In the genomic region with DNA sequence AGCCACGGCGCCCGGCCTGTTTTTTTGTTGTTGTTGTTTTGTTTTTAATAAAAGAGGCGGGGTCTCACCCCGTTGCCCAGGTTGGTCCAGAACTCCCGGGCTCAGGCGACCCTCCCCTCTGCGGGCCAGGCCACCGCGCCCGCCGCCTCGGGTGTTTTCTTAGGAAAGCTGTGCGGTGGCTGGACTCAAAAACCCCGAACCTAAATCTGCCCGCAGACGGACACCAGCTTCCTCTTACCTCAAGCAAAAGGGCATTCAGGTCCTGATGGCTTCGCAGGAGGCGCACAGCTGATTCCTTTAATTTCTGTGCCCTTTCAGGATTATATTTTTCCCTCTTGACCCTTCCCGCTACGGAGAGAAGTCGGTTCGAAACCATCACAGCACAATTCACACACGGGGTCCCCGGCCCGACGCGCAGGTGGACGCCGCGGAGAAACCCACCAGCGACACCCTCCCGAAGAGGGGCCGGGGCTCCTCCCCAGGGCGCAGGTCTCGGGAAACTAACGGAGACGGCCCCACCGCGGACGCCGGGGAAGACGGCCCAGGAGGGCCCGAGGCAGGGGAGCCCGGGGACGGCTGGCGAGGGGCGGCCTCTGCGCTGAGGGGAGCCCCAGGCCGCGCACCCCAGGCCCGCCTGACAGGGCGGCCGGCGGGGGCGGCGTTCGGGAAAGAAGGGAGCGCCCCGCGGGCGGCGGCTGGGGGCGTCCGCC, we compare ENCODE assay signal across 8 cellular contexts. TPM values are rescaled to one million over a fixed set of nuclear protein-coding genes. Genes with fewer than 3 reads are reported as not detected.
A peak's percentile ranks its signal among the peaks of the same experiment; 100 is the strongest.
DNase-seq lines count a peak whose midpoint lies in the region; ATAC-seq and TF ChIP-seq lines count a peak whose summit lies in the region.

No MANE protein-coding gene starts in this region.

- H3K27ac Mint-ChIP-seq in activated naive CD4-positive, alpha-beta T cell treated with anti-CD3 and anti-CD28 coated beads for 36 hours = peak overlapping the region; percentile 61

- H3K4me3 Mint-ChIP-seq in activated naive CD4-positive, alpha-beta T cell treated with anti-CD3 and anti-CD28 coated beads for 36 hours = peak overlapping the region; percentile 85

- peak overlapping the region; percentile 89 for H3K4me3 ChIP-seq in PC-3 (ENCODE audit: low read length)
- peak overlapping the region; percentile 96 for H3K4me3 ChIP-seq in neuron (ENCODE audit: low read length)

- no peaks in the 10 kb centered on the region for H3K9me2 ChIP-seq in PC-3 (replicated peaks; ENCODE audit: low read length)

- peak overlapping the region; percentile 87 for H3K4me2 ChIP-seq in PC-3 (ENCODE audit: low read length)

- CTCF ChIA-PET in activated naive CD4-positive, alpha-beta T cell treated with anti-CD3 and anti-CD28 coated beads for 36 hours (lab: Charles Lee) = interaction anchor here (1.3 to 1.8 kb wide), 2 partner anchors 44 to 116 kb away, joined by 4 to 5 read pairs; no protein-coding TSS in a partner anchor
- CTCF ChIA-PET in PC-3 (lab: Charles Lee) = no interaction called here

- peaks cover 54% of the 10 kb centered on the region for H3K79me2 ChIP-seq in PC-3 (ENCODE audit: low read length)

- intact Hi-C loops in activated naive CD4-positive, alpha-beta T cell treated with anti-CD3 and anti-CD28 coated beads for 36 hours (cut with micrococcal nuclease) = loop anchor here (1.0 to 5.0 kb wide), 5 partner anchors 46 to 115 kb away; a partner anchor contains a TSS
- intact Hi-C loops in PC-3 (cut with micrococcal nuclease) = loop anchor here (10.0 kb wide), 1 partner anchor 111 kb away; a partner anchor contains a TSS

- POLR2A ChIA-PET in PC-3 (lab: Charles Lee; ENCODE audit: unreplicated experiment) = interaction anchor here (0.6 kb wide), 1 partner anchor 18 kb away, joined by 3 read pairs; no protein-coding TSS in a partner anchor

- no peak for DNase-seq in activated naive CD4-positive, alpha-beta T cell treated with anti-CD3 and anti-CD28 coated beads for 36 hours
- DNase-seq in activated naive CD4-positive, alpha-beta T cell treated with Interleukin-2 at 50 U/mL for 16 hours = no peak
- DNase-seq in PC-3 = peak; percentile 15
- peak; percentile 59 for DNase-seq in ecto neural progenitor cell (ENCODE audit: low spot score)
- DNase-seq in hepatic stellate cell (ENCODE audit: low spot score) = no peak
- DNase-seq in NCI-H146 (lab: John Stamatoyannopoulos, UW) = no peak

- peak overlapping the region; percentile 86 for H3K9ac ChIP-seq in PC-3 (ENCODE audit: low read length)

- H3F3A ChIP-seq in PC-3 (ENCODE audit: low read length, unreplicated experiment) = no peaks in the 10 kb centered on the region

- peaks cover 3% of the 10 kb centered on the region for H3K36me3 ChIP-seq in PC-3 (ENCODE audit: low read depth, low read length)
- peaks cover 20% of the 10 kb centered on the region for H3K36me3 ChIP-seq in neuron (ENCODE audit: insufficient read depth, low read length)

- 0 out of 2 replicates have a peak, but pooled peaks cover 6% of the 10 kb centered on the region for H4K20me1 ChIP-seq in PC-3 (ENCODE audit: low read length)

- no TSS peak for BruUV-seq in PC-3 (replicated peaks; lab: Mats Ljungman, UMichigan)

- ATAC-seq in HG02798 (IDR thresholded peaks at IDR 0.05; ENCODE audit: poor library complexity, unreplicated experiment) (peak; percentile 28), PC-3 (peak; percentile 25)

- no peak overlapping the region for H3K27ac ChIP-seq in PC-3 (ENCODE audit: low read length)

- H2AFZ ChIP-seq in PC-3 (ENCODE audit: low read length) = peak overlapping the region; percentile 64; the same call in 1 of the 2 replicates
- H2AFZ ChIP-seq in neuron (ENCODE audit: low read depth, low read length) = peak overlapping the region; percentile 61

- H3K4me1 Mint-ChIP-seq in activated naive CD4-positive, alpha-beta T cell treated with anti-CD3 and anti-CD28 coated beads for 36 hours (ENCODE audit: low read depth) = peaks cover 36% of the 10 kb centered on the region

- H3K9me3 ChIP-seq in PC-3 (ENCODE audit: low read length) (no peaks in the 10 kb centered on the region), neuron (ENCODE audit: low read length) (peaks cover 4% of the 10 kb centered on the region)

- H3K27me3 Mint-ChIP-seq in activated naive CD4-positive, alpha-beta T cell treated with anti-CD3 and anti-CD28 coated beads for 36 hours (ENCODE audit: low read depth) = no peaks in the 10 kb centered on the region

- peaks cover 21% of the 10 kb centered on the region for H3K4me1 ChIP-seq in PC-3 (ENCODE audit: insufficient read depth, low read length)
- peaks cover 5% of the 10 kb centered on the region for H3K4me1 ChIP-seq in neuron (ENCODE audit: insufficient read depth, low read length)

- no peaks in the 10 kb centered on the region for H3K9me3 Mint-ChIP-seq in activated naive CD4-positive, alpha-beta T cell treated with anti-CD3 and anti-CD28 coated beads for 36 hours

- TF ChIP-seq CTCF in PC-3 (conservative IDR thresholded peaks at IDR 0.05; ENCODE audit: low read depth, low read length) = no peak

- H3K36me3 Mint-ChIP-seq in activated naive CD4-positive, alpha-beta T cell treated with anti-CD3 and anti-CD28 coated beads for 36 hours (ENCODE audit: low read depth) = peaks cover 24% of the 10 kb centered on the region

- no peaks in the 10 kb centered on the region for H3K27me3 ChIP-seq in PC-3 (ENCODE audit: low read length)
- H3K27me3 ChIP-seq in neuron (ENCODE audit: insufficient read depth, low read length) = no peaks in the 10 kb centered on the region

RNA-seq across cellular contexts. Expression of a gene that starts 0.7 kb away (rescaled TPM):
- 10 to 100 TPM; 85.5 to 96.7 TPM for total RNA-seq in activated naive CD4-positive, alpha-beta T cell treated with anti-CD3 and anti-CD28 coated beads for 36 hours
- 45.0 and 62.9 TPM in 2 replicates for total RNA-seq in PC-3 (2014; rRNA removed)

RNA-seq across cellular contexts. Expression of a gene that starts 12.5 kb away (rescaled TPM):
- total RNA-seq in activated naive CD4-positive, alpha-beta T cell treated with anti-CD3 and anti-CD28 coated beads for 36 hours = under 1 TPM; 0.26 to 0.44 TPM
- 12.3 and 13.2 TPM in 2 replicates for total RNA-seq in PC-3 (2014; rRNA removed)

RNA-seq across cellular contexts. Expression of a gene that starts 57.6 kb away (rescaled TPM):
- 100 to 1,000 TPM; 108 to 109 TPM for total RNA-seq in activated naive CD4-positive, alpha-beta T cell treated with anti-CD3 and anti-CD28 coated beads for 36 hours
- total RNA-seq in PC-3 (2014; rRNA removed) = 77.9 and 79.6 TPM in 2 replicates

Comparison
In these comparisons a context has a peak if more than half of its experiments do, and no peak if none do; other contexts are left out.
1. DNase-seq: peak in PC-3 (single experiment) and ecto neural progenitor cell (single experiment); none in activated naive CD4-positive, alpha-beta T cell treated with anti-CD3 and anti-CD28 coated beads for 36 hours (single experiment), activated naive CD4-positive, alpha-beta T cell treated with Interleukin-2 at 50 U/mL for 16 hours (single experiment), hepatic stellate cell (single experiment) and NCI-H146 (single experiment).